In the genomic region with DNA sequence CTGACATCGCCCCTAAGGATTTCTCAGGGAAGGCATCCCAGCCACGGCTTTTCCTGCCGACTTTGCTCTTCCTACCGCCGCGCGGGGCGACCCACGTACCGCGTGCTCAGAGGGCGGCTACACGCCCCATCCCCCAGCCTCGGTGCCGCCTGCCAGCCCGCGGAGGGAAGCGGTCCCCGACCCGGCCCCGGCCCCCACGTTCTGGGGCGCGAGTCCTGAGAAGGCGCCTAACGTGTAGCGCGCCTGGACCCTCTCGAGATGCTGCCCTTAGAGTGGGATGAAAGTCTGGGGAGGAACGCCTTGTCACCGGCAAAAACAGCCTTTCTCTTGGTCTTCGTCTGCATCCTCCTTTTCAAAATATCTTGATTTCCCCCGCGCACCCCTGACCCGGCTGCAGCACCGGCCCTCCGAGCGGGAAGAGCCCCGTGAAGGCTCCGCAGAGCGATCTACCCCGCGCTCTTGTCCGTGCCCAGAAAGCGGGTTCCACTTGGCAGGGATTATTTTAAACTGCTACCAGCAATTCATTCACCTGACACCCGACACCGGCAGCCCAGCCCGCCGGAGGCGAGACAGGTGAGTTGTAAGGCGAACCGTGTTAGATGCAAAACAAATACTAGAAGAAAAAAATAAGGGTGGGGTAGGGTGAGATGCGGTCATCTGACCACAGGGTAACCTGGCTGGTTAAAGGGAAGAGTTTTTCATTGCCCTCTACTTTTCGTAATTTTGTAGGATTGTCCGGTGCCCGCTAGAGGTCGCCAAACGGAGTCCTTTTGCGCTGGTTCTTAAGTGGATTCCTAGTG, we compare ENCODE assay signal across 8 cellular contexts. TPM values are rescaled to one million over a fixed set of nuclear protein-coding genes. Genes with fewer than 3 reads are reported as not detected.
DNase-seq lines count a peak whose midpoint lies in the region; ATAC-seq and TF ChIP-seq lines count a peak whose summit lies in the region.

No MANE protein-coding gene starts in this region.

- DNase-seq in CMK (ENCODE audit: low read depth) (peak; percentile 49), NT2/D1 (ENCODE audit: low read depth, low spot score) (peak; percentile 94), epithelial cell of proximal tubule (ENCODE audit: low read depth) (peak; percentile 41)
- DNase-seq in activated CD8-positive, alpha-beta memory T cell treated with anti-CD3 and anti-CD28 coated beads, Interleukin-2, amount 50 U/mL, for 4 hours, result peak; percentile 76
- peak; percentile 40 to 69 for DNase-seq in stimulated activated CD8-positive, alpha-beta memory T cell treated with anti-CD3 and anti-CD28 coated beads, Interleukin-4, amount 100 ng/mL, for 4 hours (ENCODE audit: low read depth in 2 of 2, low spot score in 1 of 2)

- H3K9me3 ChIP-seq in HUES6 (ENCODE audit: control insufficient read depth, insufficient read depth, low read depth, low read length), result no peaks in the 10 kb centered on the region
- H3K9me3 ChIP-seq in NT2/D1 (ENCODE audit: insufficient read depth, low read length), result no peaks in the 10 kb centered on the region
- H3K9me3 ChIP-seq in muscle layer of colon (ENCODE audit: low read length), result no peaks in the 10 kb centered on the region

- H3K4me1 ChIP-seq in HUES6 (ENCODE audit: control insufficient read depth, insufficient read depth, low read length) (peaks cover 11% of the 10 kb centered on the region), NT2/D1 (ENCODE audit: insufficient read depth, insufficient read length) (no peaks in the 10 kb centered on the region), muscle layer of colon (ENCODE audit: insufficient read depth, low read length) (peaks cover 7% of the 10 kb centered on the region)

- TF ChIP-seq CTCF in epithelial cell of proximal tubule (conservative IDR thresholded peaks at IDR 0.05; ENCODE audit: low read depth, low read length), result peak; percentile 96

- peak overlapping the region; percentile 71 for H3K9ac ChIP-seq in HUES6 (ENCODE audit: low read length)
- H3K9ac ChIP-seq in NT2/D1 (ENCODE audit: insufficient read length, low read depth), result peak overlapping the region; percentile 89
- H3K9ac ChIP-seq in muscle layer of colon (ENCODE audit: low read length), result no peak overlapping the region

- H3K4me3 ChIP-seq in HUES6 (ENCODE audit: low read depth, low read length) (peak overlapping the region; percentile 74), NT2/D1 (ENCODE audit: insufficient read length, low read depth) (peak overlapping the region; percentile 77), epithelial cell of proximal tubule (ENCODE audit: low read depth, low read length) (peak overlapping the region; percentile 60), muscle layer of colon (ENCODE audit: low read depth in 1 of 2, low read length in 2 of 2) (peak overlapping the region; percentile 40 to 60)

- peak overlapping the region; percentile 44; the same call in 1 of the 2 replicates for H3K27ac ChIP-seq in HUES6 (ENCODE audit: low read depth, low read length)
- H3K27ac ChIP-seq in muscle layer of colon (ENCODE audit: low read depth, low read length), result peak overlapping the region; percentile 39

- ATAC-seq in GM21367 (IDR thresholded peaks at IDR 0.05; ENCODE audit: unreplicated experiment), result peak; percentile 63

- H3K36me3 ChIP-seq in HUES6 (ENCODE audit: control insufficient read depth, insufficient read depth, low read length) (no peaks in the 10 kb centered on the region; the same call in 1 of the 2 replicates), NT2/D1 (ENCODE audit: insufficient read depth, insufficient read length, low read length) (no peaks in the 10 kb centered on the region), muscle layer of colon (ENCODE audit: insufficient read depth, low read length) (no peaks in the 10 kb centered on the region)

- peaks cover 42% of the 10 kb centered on the region for H3K27me3 ChIP-seq in HUES6 (ENCODE audit: control insufficient read depth, insufficient read depth, low read length)
- peaks cover 9% of the 10 kb centered on the region for H3K27me3 ChIP-seq in NT2/D1 (ENCODE audit: insufficient read depth, insufficient read length)
- H3K27me3 ChIP-seq in muscle layer of colon (ENCODE audit: control insufficient read depth in 1 of 2, insufficient read depth in 2 of 2, low read length in 2 of 2), result peaks cover 15 to 26% of the 10 kb centered on the region in 2 donors

RNA-seq across cellular contexts. Expression of gene KCNG3, which starts 0.9 kb away (rescaled TPM):
- not detected in 2 replicates for total RNA-seq in epithelial cell of proximal tubule

Comparison
In these comparisons a context has a peak if more than half of its experiments do, and no peak if none do; other contexts are left out.
1. Peak in every context shown above with its lines: DNase-seq, ATAC-seq, H3K4me3 ChIP-seq and H3K27ac ChIP-seq.
2. DNase-seq: peak in every context shown above with its lines; median percentile 94 in NT2/D1; 76 in activated CD8-positive, alpha-beta memory T cell treated with anti-CD3 and anti-CD28 coated beads, Interleukin-2, amount 50 U/mL, for 4 hours; 54 in stimulated activated CD8-positive, alpha-beta memory T cell treated with anti-CD3 and anti-CD28 coated beads, Interleukin-4, amount 100 ng/mL, for 4 hours; 49 in CMK; 41 in epithelial cell of proximal tubule.